In the genomic region with DNA sequence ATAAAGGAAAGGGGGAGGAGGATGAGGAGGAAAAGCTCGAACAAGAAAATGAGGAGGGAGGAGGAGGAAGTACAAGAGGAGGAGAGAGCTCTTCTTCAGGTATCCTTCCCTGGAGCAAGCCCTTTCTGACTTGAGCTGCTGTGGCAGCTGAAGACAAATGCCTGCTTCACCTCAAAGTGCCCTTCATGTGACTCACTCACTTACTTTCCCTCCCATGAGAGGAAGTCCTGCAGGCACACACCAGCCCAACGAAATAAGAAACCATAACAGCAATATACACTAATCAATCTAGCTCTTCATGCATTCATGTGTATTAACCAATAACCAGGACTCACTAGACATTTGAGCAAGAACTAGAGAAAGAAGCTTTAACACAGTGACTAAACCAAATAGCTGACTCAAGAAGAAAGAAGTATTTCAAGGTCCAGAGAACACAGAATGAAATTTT, we compare ENCODE assay signal across 12 cellular contexts.
A peak's percentile ranks its signal among the peaks of the same experiment; 100 is the strongest.
DNase-seq lines count a peak whose midpoint lies in the region; ATAC-seq, FAIRE-seq and TF ChIP-seq lines count a peak whose summit lies in the region.
"Had no signal": no experiment of that assay in that cellular context is flagged by ENCODE, and none has a peak within 500 bp of the region (broad histone marks: within the 10 kb centered on the region; RNA-seq: fewer than 3 reads in every experiment).

No MANE protein-coding gene starts in this region.

- H3K36me3 ChIP-seq in tibial artery (no peaks in the 10 kb centered on the region), aorta (ENCODE audit: control insufficient read depth in 1 of 2, insufficient read depth in 2 of 2, low read length in 1 of 2) (no peaks in the 10 kb centered on the region)

- DNase-seq in NCI-H2029 (lab: John Stamatoyannopoulos, UW) (peak; percentile 41), NCI-H2029 treated with DMSO at 0.1 percent for 48 hours (lab: John Stamatoyannopoulos, UW) (no peak), Kasumi-1 (lab: John Stamatoyannopoulos, UW) (peak; percentile 30 to 52), urothelium cell line (ENCODE audit: low spot score) (peak; percentile 65), tibial artery (no peak), aorta (no peak)
- no peak for DNase-seq in effector CD4-positive, alpha-beta T cell
- DNase-seq: dermis blood vessel endothelial cell, GM23248, NCI-H82, testis had no signal

- H3K9me3 ChIP-seq in tibial artery (no peaks in the 10 kb centered on the region), aorta (ENCODE audit: control insufficient read depth, low read length) (no peaks in the 10 kb centered on the region)
- H3K9me3 ChIP-seq: testis had no signal

- H3K4me1 ChIP-seq in tibial artery (no peaks in the 10 kb centered on the region), aorta (ENCODE audit: control insufficient read depth in 1 of 2, insufficient read depth in 2 of 2, low read length in 2 of 2) (no peaks in the 10 kb centered on the region)
- H3K4me1 ChIP-seq: testis had no signal

- ATAC-seq in HG02798 (IDR thresholded peaks at IDR 0.05; ENCODE audit: poor library complexity, unreplicated experiment) (peak; percentile 87), aorta (ENCODE audit: low FRiP score) (no peak)

- 18 to 26% methylated on average over 2 of the region's 2 CpGs for WGBS in aorta, 2 donors

- no peak overlapping the region for H3K4me3 ChIP-seq in tibial artery
- no peak overlapping the region for H3K4me3 ChIP-seq in aorta (ENCODE audit: low read length in 2 of 2)
- H3K4me3 ChIP-seq: GM23248, testis had no signal

- H3K27me3 ChIP-seq in tibial artery, result no peaks in the 10 kb centered on the region
- H3K27me3 ChIP-seq in aorta (ENCODE audit: control insufficient read depth in 1 of 2, insufficient read depth in 2 of 2, low read length in 1 of 2), result no peaks in the 10 kb centered on the region
- H3K27me3 ChIP-seq: testis had no signal

- TF ChIP-seq CTCF in tibial artery (IDR thresholded peaks at IDR 0.05), result no peak

- H3K27ac ChIP-seq in tibial artery, result no peak overlapping the region
- no peak overlapping the region for H3K27ac ChIP-seq in aorta (ENCODE audit: low read depth in 1 of 2, low read length in 2 of 2)
- H3K27ac ChIP-seq: GM23248, testis had no signal

- intact Hi-C loops in tibial artery (cut with DNase I; ENCODE audit: low total_unique reads), result no loop called here
- intact Hi-C loops in aorta (cut with DNase I), result no loop called here

- no peak for FAIRE-seq in urothelium cell line (lab: Jason Lieb, UNC)

Comparison
In these comparisons a context has a peak if more than half of its experiments do, and no peak if none do; other contexts are left out.
1. DNase-seq: peak in NCI-H2029 (single experiment), Kasumi-1 (2 of 2) and urothelium cell line (single experiment); none in NCI-H2029 treated with DMSO at 0.1 percent for 48 hours (single experiment), tibial artery (0 of 2), effector CD4-positive, alpha-beta T cell (single experiment) and aorta (0 of 2).